8 cellular contexts compared by ENCODE assay signal in genomic region chrX:24148118-24148517, GRCh38. TPM values are rescaled to one million over a fixed set of nuclear protein-coding genes. Genes with fewer than 3 reads are reported as not detected.
DNase-seq lines count a peak whose midpoint lies in the region; ATAC-seq and TF ChIP-seq lines count a peak whose summit lies in the region.

No MANE protein-coding gene starts in this region.

- peak overlapping the region; percentile 80 for H3K4me3 Mint-ChIP-seq in T-helper 17 cell
- peak overlapping the region; percentile 81 for H3K4me3 Mint-ChIP-seq in stimulated activated naive B cell treated with anti-CD40 and anti-IgM and Interleukin-4, amounts not matched to agents 10 μg/mL and 1 μg/mL and 100 μg/mL, for 72 hours

- peak overlapping the region; percentile 96 to 100 (median 100) for H3K27ac ChIP-seq in gastroesophageal sphincter

- H3K36me3 Mint-ChIP-seq in T-helper 17 cell (ENCODE audit: low read depth) = peaks cover 2% of the 10 kb centered on the region
- H3K36me3 Mint-ChIP-seq in stimulated activated naive B cell treated with anti-CD40 and anti-IgM and Interleukin-4, amounts not matched to agents 10 μg/mL and 1 μg/mL and 100 μg/mL, for 72 hours = peaks cover 10 to 22% of the 10 kb centered on the region in 2 donors

- H3K27ac Mint-ChIP-seq in T-helper 17 cell = peak overlapping the region; percentile 88
- peak overlapping the region; percentile 96 for H3K27ac Mint-ChIP-seq in stimulated activated naive B cell treated with anti-CD40 and anti-IgM and Interleukin-4, amounts not matched to agents 10 μg/mL and 1 μg/mL and 100 μg/mL, for 72 hours

- no peaks in the 10 kb centered on the region for H3K36me3 ChIP-seq in gastroesophageal sphincter

- H3K27me3 ChIP-seq in gastroesophageal sphincter = no peaks in the 10 kb centered on the region

- TF ChIP-seq CTCF in gastroesophageal sphincter (IDR thresholded peaks at IDR 0.05) = no peak

- H3K4me1 ChIP-seq in gastroesophageal sphincter = peaks cover 0 to 57% (median 14%) of the 10 kb centered on the region in 3 donors

- H3K27me3 Mint-ChIP-seq in T-helper 17 cell = no peaks in the 10 kb centered on the region
- H3K27me3 Mint-ChIP-seq in stimulated activated naive B cell treated with anti-CD40 and anti-IgM and Interleukin-4, amounts not matched to agents 10 μg/mL and 1 μg/mL and 100 μg/mL, for 72 hours = no peaks in the 10 kb centered on the region

- no peak for TF ChIP-seq EP300 in gastroesophageal sphincter (IDR thresholded peaks at IDR 0.05)

- H3K9me3 ChIP-seq in T-helper 17 cell (ENCODE audit: control insufficient read depth, low read length, poor library complexity, severe bottlenecking) = no peaks in the 10 kb centered on the region
- H3K9me3 ChIP-seq in gastroesophageal sphincter = no peaks in the 10 kb centered on the region

- H3K4me1 Mint-ChIP-seq in T-helper 17 cell = peaks cover 29% of the 10 kb centered on the region
- H3K4me1 Mint-ChIP-seq in stimulated activated naive B cell treated with anti-CD40 and anti-IgM and Interleukin-4, amounts not matched to agents 10 μg/mL and 1 μg/mL and 100 μg/mL, for 72 hours = peaks cover 23% of the 10 kb centered on the region in 2 donors

- WGBS in gastroesophageal sphincter (ENCODE audit: low coverage in 1 of 2), 2 donors = 0% methylated on average over 3 of the region's 3 CpGs

- TF ChIP-seq POLR2A in gastroesophageal sphincter (IDR thresholded peaks at IDR 0.05) = no peak

- DNase-seq in SIG-M5 treated with dmso at 0.1 percent for 504 hours (lab: John Stamatoyannopoulos, UW; ENCODE audit: unreplicated experiment) = peak; percentile 11
- no peak for DNase-seq in SIG-M5 (lab: John Stamatoyannopoulos, UW)
- no peak for DNase-seq in T-helper 17 cell
- DNase-seq in stimulated activated naive B cell treated with anti-CD40 and anti-IgM and Interleukin-4, amounts not matched to agents 10 μg/mL and 1 μg/mL and 100 μg/mL, for 72 hours = no peak

- peak overlapping the region; percentile 67 to 98 for H3K4me3 ChIP-seq in gastroesophageal sphincter

- H3K9me3 Mint-ChIP-seq in stimulated activated naive B cell treated with anti-CD40 and anti-IgM and Interleukin-4, amounts not matched to agents 10 μg/mL and 1 μg/mL and 100 μg/mL, for 72 hours = no peaks in the 10 kb centered on the region

- ATAC-seq in T-helper 17 cell (no peak), gastroesophageal sphincter (no peak), GM21447 (IDR thresholded peaks at IDR 0.05; ENCODE audit: unreplicated experiment) (no peak), GM19351 (IDR thresholded peaks at IDR 0.05; ENCODE audit: unreplicated experiment) (no peak), HG02798 (IDR thresholded peaks at IDR 0.05; ENCODE audit: poor library complexity, unreplicated experiment) (no peak)
- no peak for ATAC-seq in stimulated activated naive B cell treated with anti-CD40 and anti-IgM and Interleukin-4, amounts not matched to agents 10 μg/mL and 1 μg/mL and 100 μg/mL, for 72 hours (replicated peaks)

RNA-seq across cellular contexts. Expression of gene ZFX, which starts 1.4 kb away (rescaled TPM):
- 10 to 100 TPM; 50.8 to 55.8 TPM for total RNA-seq in T-helper 17 cell
- total RNA-seq in gastroesophageal sphincter = 10 to 100 TPM; 59.6 to 94.3 (median 63.1) TPM
